13 cellular contexts compared by ENCODE assay signal in the genomic region with DNA sequence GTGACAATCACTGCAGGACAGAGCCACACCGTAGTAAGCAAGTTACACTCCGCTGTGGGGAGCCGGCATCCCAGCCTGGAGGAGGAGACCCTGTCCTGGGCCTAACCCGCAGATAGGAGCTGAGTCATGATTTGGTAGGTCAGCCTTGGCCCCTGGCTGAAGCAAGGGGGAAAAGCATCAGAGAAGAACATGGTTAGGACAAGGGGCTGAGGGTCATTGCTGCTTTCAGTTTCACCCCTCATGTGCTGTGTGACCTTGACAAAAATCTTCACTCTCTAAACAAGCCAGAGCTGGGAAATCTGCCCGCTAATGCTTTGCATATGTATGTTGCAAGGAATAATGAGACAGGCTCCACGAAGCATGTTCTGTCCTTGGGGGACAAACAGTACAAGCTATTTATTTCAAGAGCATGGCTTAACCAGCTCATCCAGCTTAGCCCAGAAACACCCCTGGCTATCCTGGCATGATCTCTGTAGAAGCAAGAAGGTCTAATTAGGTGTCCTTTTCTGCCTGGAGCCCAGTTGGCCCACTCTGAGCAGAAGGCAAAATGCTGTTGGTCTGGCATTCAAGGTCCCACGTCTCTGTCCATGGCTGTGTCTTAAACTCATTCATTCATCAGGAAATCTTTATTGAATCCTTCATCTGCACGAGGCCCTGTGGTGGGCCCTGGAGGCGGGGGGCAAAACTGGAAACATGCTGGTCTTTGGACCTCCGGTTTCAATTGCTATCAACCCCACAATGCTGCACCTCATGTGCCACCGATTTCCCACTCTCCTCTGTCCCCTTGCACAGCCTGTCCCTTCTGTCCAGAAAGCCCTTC.
DNase-seq lines count a peak whose midpoint lies in the region; ATAC-seq and TF ChIP-seq lines count a peak whose summit lies in the region.
"Had no signal": no experiment of that assay in that cellular context is flagged by ENCODE, and none has a peak within 500 bp of the region (broad histone marks: within the 10 kb centered on the region; RNA-seq: fewer than 3 reads in every experiment).

No MANE protein-coding gene starts in this region.

- H3K36me3 Mint-ChIP-seq in T-cell = peaks cover 6% of the 10 kb centered on the region

- peaks cover 23 to 33% of the 10 kb centered on the region in 2 donors for H3K27me3 Mint-ChIP-seq in T-cell

- H3K4me3 ChIP-seq in HFF-Myc (replicated peaks; ENCODE audit: low read depth, low read length) (no peak overlapping the region), fibroblast of villous mesenchyme (ENCODE audit: low read depth, low read length) (no peak overlapping the region), spleen (no peak overlapping the region)
- H3K4me3 ChIP-seq: left ventricle myocardium inferior, Peyer's patch had no signal

- no peak for TF ChIP-seq CTCF in HFF-Myc (IDR thresholded peaks at IDR 0.05; ENCODE audit: low read depth, low read length, missing control alignments)
- TF ChIP-seq CTCF in fibroblast of villous mesenchyme (IDR thresholded peaks at IDR 0.05; ENCODE audit: insufficient read depth, low read depth, low read length) = no peak
- TF ChIP-seq CTCF in spleen (IDR thresholded peaks at IDR 0.05 in 8 of 11, conservative IDR thresholded peaks at IDR 0.05 in 3 of 11) = no peak

- TF ChIP-seq POLR2A in spleen (IDR thresholded peaks at IDR 0.05) = no peak

- peaks cover 0 to 2% (median 0%) of the 10 kb centered on the region in 7 donors for H3K27me3 ChIP-seq in spleen (replicated peaks in 1 of 7)
- H3K27me3 ChIP-seq: BE2C, Peyer's patch had no signal

- CTCF ChIA-PET in T-cell (lab: Charles Lee) = no interaction called here

- no peaks in the 10 kb centered on the region for H3K36me3 ChIP-seq in spleen
- H3K36me3 ChIP-seq: BE2C, left ventricle myocardium inferior, Peyer's patch had no signal

- H3K27ac Mint-ChIP-seq in T-cell = no peak overlapping the region

- peaks cover 0 to 8% (median 4%) of the 10 kb centered on the region in 8 donors for H3K9me3 ChIP-seq in spleen
- H3K9me3 ChIP-seq: BE2C, Peyer's patch had no signal

- DNase-seq in HFF-Myc (ENCODE audit: extremely low read depth, low read depth) = peak; percentile 7
- peak; percentile 28 for DNase-seq in activated CD8-positive, alpha-beta memory T cell treated with anti-CD3 and anti-CD28 coated beads, Interleukin-2, amount 50 U/mL, for 48 hours
- peak; percentile 42 for DNase-seq in fibroblast of villous mesenchyme (ENCODE audit: low read depth)
- peak; percentile 49 for DNase-seq in spleen
- no peak for DNase-seq in T-cell
- DNase-seq in SHP77 treated with DMSO at 0.1 percent for 48 hours (lab: John Stamatoyannopoulos, UW) = no peak
- DNase-seq: activated naive CD4-positive, alpha-beta T cell treated with Interleukin-2 at 50 U/mL for 16 hours; BE2C; dermis blood vessel endothelial cell; left ventricle myocardium inferior; NCI-H1694 had no signal

- POLR2A ChIA-PET in T-cell (lab: Charles Lee) = no interaction called here

- intact Hi-C loops in spleen (cut with DNase I; ENCODE audit: low total_unique reads) = no loop called here

- no peak overlapping the region for H3K27ac ChIP-seq in spleen
- H3K27ac ChIP-seq: left ventricle myocardium inferior had no signal

- H3K4me1 Mint-ChIP-seq in T-cell = peaks cover 9 to 23% (median 10%) of the 10 kb centered on the region in 3 donors

- H3K4me1 ChIP-seq in spleen = peaks cover 0 to 14% (median 1%) of the 10 kb centered on the region in 6 donors
- H3K4me1 ChIP-seq: BE2C, Peyer's patch had no signal

- no peak for ATAC-seq in T-cell (replicated peaks in 1 of 4)
- ATAC-seq in HG03520 (IDR thresholded peaks at IDR 0.05; ENCODE audit: unreplicated experiment) = no peak

- H3K9me3 Mint-ChIP-seq in T-cell = peaks cover 0 to 6% (median 4%) of the 10 kb centered on the region in 3 donors

- no peak overlapping the region for H3K4me3 Mint-ChIP-seq in T-cell

- WGBS in spleen, 5 donors = 75 to 87% (median 80%) methylated on average over 11 of the region's 11 CpGs

Comparison
In these comparisons a context has a peak if more than half of its experiments do, and no peak if none do; other contexts are left out.
1. DNase-seq: peak in HFF-Myc (single experiment), activated CD8-positive, alpha-beta memory T cell treated with anti-CD3 and anti-CD28 coated beads, Interleukin-2, amount 50 U/mL, for 48 hours (single experiment), fibroblast of villous mesenchyme (single experiment) and spleen (single experiment); none in T-cell (0 of 34) and SHP77 treated with DMSO at 0.1 percent for 48 hours (single experiment).